In the genomic region with DNA sequence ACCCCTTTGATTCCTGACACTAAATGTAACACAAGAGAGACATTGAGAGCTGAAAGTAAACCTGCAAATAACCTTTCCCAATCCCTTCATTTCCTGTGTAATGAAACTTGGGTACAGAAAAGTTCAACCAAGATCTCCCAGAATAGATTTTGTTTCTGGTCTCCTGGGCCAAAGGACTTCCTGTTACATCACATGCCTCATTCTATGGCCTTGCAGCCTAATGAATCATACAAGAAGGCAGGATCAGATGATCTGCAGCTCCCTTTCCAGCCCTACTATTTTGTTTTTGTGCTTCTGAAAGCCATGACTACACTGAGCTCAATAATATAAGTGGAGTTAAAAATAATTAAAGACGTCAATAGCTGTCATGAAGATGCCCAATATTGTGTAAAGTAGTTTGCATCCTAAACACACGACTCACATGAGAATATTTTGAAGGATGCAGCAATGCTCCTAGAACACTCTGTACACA, we compare ENCODE assay signal across 1 cellular context.
TF ChIP-seq lines count a peak whose summit lies in the region.

No MANE protein-coding gene starts in this region.

TF ChIP-seq in HepG2, 621 proteins besides CTCF, POLR2A, EP300 and RAD21 (continued from another document and continues in another):
- TF ChIP-seq, protein P1, sequence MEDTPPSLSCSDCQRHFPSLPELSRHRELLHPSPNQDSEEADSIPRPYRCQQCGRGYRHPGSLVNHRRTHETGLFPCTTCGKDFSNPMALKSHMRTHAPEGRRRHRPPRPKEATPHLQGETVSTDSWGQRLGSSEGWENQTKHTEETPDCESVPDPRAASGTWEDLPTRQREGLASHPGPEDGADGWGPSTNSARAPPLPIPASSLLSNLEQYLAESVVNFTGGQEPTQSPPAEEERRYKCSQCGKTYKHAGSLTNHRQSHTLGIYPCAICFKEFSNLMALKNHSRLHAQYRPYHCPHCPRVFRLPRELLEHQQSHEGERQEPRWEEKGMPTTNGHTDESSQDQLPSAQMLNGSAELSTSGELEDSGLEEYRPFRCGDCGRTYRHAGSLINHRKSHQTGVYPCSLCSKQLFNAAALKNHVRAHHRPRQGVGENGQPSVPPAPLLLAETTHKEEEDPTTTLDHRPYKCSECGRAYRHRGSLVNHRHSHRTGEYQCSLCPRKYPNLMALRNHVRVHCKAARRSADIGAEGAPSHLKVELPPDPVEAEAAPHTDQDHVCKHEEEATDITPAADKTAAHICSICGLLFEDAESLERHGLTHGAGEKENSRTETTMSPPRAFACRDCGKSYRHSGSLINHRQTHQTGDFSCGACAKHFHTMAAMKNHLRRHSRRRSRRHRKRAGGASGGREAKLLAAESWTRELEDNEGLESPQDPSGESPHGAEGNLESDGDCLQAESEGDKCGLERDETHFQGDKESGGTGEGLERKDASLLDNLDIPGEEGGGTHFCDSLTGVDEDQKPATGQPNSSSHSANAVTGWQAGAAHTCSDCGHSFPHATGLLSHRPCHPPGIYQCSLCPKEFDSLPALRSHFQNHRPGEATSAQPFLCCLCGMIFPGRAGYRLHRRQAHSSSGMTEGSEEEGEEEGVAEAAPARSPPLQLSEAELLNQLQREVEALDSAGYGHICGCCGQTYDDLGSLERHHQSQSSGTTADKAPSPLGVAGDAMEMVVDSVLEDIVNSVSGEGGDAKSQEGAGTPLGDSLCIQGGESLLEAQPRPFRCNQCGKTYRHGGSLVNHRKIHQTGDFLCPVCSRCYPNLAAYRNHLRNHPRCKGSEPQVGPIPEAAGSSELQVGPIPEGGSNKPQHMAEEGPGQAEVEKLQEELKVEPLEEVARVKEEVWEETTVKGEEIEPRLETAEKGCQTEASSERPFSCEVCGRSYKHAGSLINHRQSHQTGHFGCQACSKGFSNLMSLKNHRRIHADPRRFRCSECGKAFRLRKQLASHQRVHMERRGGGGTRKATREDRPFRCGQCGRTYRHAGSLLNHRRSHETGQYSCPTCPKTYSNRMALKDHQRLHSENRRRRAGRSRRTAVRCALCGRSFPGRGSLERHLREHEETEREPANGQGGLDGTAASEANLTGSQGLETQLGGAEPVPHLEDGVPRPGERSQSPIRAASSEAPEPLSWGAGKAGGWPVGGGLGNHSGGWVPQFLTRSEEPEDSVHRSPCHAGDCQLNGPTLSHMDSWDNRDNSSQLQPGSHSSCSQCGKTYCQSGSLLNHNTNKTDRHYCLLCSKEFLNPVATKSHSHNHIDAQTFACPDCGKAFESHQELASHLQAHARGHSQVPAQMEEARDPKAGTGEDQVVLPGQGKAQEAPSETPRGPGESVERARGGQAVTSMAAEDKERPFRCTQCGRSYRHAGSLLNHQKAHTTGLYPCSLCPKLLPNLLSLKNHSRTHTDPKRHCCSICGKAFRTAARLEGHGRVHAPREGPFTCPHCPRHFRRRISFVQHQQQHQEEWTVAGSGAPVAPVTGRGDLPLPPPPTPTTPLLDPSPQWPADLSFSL (CRISPR knock-in tag; IDR thresholded peaks at IDR 0.05): no peak; the same call in 1 of the 2 replicates
- no peak for TF ChIP-seq ZNF275 (CRISPR knock-in tag; IDR thresholded peaks at IDR 0.05; ENCODE audit: borderline replicate concordance)
- peak; percentile 96 for TF ChIP-seq NCOA2 (CRISPR knock-in tag; IDR thresholded peaks at IDR 0.05)
- no peak for TF ChIP-seq NFYB (CRISPR knock-in tag; IDR thresholded peaks at IDR 0.05)
- TF ChIP-seq ZSCAN12 (CRISPR knock-in tag; IDR thresholded peaks at IDR 0.05): no peak
- no peak; the same call in 1 of the 2 replicates for TF ChIP-seq ARID4A (CRISPR knock-in tag; IDR thresholded peaks at IDR 0.05; ENCODE audit: borderline replicate concordance)
- no peak for TF ChIP-seq ZNF318 (CRISPR knock-in tag; IDR thresholded peaks at IDR 0.05)
- no peak for TF ChIP-seq KDM5A (IDR thresholded peaks at IDR 0.05; ENCODE audit: borderline replicate concordance, low read length)
- TF ChIP-seq ZNF543 (CRISPR knock-in tag; IDR thresholded peaks at IDR 0.05): no peak
- TF ChIP-seq, protein P2, sequence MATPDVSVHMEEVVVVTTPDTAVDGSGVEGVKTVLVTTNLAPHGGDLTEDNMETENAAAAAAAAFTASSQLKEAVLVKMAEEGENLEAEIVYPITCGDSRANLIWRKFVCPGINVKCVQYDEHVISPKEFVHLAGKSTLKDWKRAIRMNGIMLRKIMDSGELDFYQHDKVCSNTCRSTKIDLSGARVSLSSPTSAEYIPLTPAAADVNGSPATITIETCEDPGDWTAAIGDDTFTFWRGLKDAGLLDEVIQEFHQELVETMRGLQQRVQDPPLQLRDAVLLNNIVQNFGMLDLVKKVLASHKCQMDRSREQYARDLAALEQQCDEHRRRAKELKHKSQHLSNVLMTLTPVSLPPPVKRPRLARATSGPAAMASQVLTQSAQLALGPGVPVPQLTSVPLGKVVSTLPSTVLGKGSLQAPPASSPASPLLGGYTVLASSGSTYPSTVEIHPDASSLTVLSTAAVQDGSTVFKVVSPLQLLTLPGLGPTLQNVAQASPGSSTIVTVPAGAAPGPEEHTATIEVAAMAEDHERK (CRISPR knock-in tag; IDR thresholded peaks at IDR 0.05; ENCODE audit: low read depth): no peak
- peak; percentile 80 for TF ChIP-seq TCF7 (IDR thresholded peaks at IDR 0.05; ENCODE audit: low read depth)
- TF ChIP-seq IRF2 (CRISPR knock-in tag; IDR thresholded peaks at IDR 0.05): peak; percentile 90
- no peak for TF ChIP-seq ZMAT3 (CRISPR knock-in tag; conservative IDR thresholded peaks at IDR 0.05)
- peak; percentile 48; the same call in 1 of the 2 replicates for TF ChIP-seq TBX2 (CRISPR knock-in tag; IDR thresholded peaks at IDR 0.05; ENCODE audit: borderline replicate concordance)
- no peak for TF ChIP-seq SMARCE1 (IDR thresholded peaks at IDR 0.05; ENCODE audit: borderline replicate concordance)
- peak; percentile 79; the same call in 1 of the 2 replicates for TF ChIP-seq NFKBIZ (CRISPR knock-in tag; IDR thresholded peaks at IDR 0.05)
- no peak for TF ChIP-seq EZH2 (conservative IDR thresholded peaks at IDR 0.05; ENCODE audit: low read depth, low read length)
- TF ChIP-seq ZNF235 (CRISPR knock-in tag; IDR thresholded peaks at IDR 0.05; ENCODE audit: borderline replicate concordance): no peak
- peak; percentile 49; the same call in 1 of the 2 replicates for TF ChIP-seq ZNF441 (CRISPR knock-in tag; IDR thresholded peaks at IDR 0.05; ENCODE audit: borderline replicate concordance)
- TF ChIP-seq DNMT3B (CRISPR knock-in tag; conservative IDR thresholded peaks at IDR 0.05): 0 out of 2 replicates have a peak, but pooled peaks have one; percentile 67
- TF ChIP-seq ZFP1 (CRISPR knock-in tag; IDR thresholded peaks at IDR 0.05): peak; percentile 80
- TF ChIP-seq ZNF572 (CRISPR knock-in tag; IDR thresholded peaks at IDR 0.05): no peak
- no peak for TF ChIP-seq CBX1 (IDR thresholded peaks at IDR 0.05; ENCODE audit: low read depth)
- TF ChIP-seq KLF15 (CRISPR knock-in tag; IDR thresholded peaks at IDR 0.05; ENCODE audit: borderline replicate concordance): no peak
- peak; percentile 99 for TF ChIP-seq HOMEZ (CRISPR knock-in tag; IDR thresholded peaks at IDR 0.05; ENCODE audit: low read depth)
- TF ChIP-seq ZSCAN21 (CRISPR knock-in tag; IDR thresholded peaks at IDR 0.05; ENCODE audit: borderline replicate concordance): no peak
- no peak for TF ChIP-seq NAIF1 (CRISPR knock-in tag; IDR thresholded peaks at IDR 0.05; ENCODE audit: borderline replicate concordance)
